In the genomic region with DNA sequence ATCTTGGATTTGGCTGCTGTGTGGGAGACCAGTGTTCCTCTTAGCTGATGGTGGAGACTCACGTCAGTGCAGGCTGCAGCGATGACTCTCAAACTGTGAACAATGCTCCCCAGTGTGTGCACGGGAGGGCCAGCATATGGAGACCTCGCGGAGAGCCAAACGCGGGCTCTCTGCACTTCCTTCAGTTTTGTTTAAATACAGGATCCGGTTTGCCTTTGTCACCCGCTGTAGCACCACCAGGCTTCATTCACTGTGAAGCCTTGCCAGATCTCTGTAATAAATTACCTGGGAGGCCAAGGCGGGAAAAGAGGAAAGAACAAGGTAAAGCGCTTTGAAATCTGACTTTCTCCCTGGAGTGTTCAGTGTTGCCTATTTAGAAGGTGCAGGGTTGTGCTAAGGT, we compare ENCODE assay signal across 1 cellular context.
TF ChIP-seq lines count a peak whose summit lies in the region.

No MANE protein-coding gene starts in this region.

TF ChIP-seq in HepG2, 621 proteins besides CTCF, POLR2A, EP300 and RAD21 (continues in another document):
- no peak for TF ChIP-seq LCORL (IDR thresholded peaks at IDR 0.05)
- TF ChIP-seq LCORL (CRISPR knock-in tag; IDR thresholded peaks at IDR 0.05) = no peak
- TF ChIP-seq PITX1 (CRISPR knock-in tag; IDR thresholded peaks at IDR 0.05) = no peak
- 0 out of 2 replicates have a peak, but pooled peaks have one; percentile 37 for TF ChIP-seq ZMAT3 (CRISPR knock-in tag; conservative IDR thresholded peaks at IDR 0.05)
- no peak for TF ChIP-seq NR3C1 (CRISPR knock-in tag; IDR thresholded peaks at IDR 0.05)
- no peak for TF ChIP-seq ZNF44 (CRISPR knock-in tag; IDR thresholded peaks at IDR 0.05)
- TF ChIP-seq CBX5 (CRISPR knock-in tag; IDR thresholded peaks at IDR 0.05; ENCODE audit: borderline replicate concordance) = no peak
- TF ChIP-seq CC2D1A (CRISPR knock-in tag; IDR thresholded peaks at IDR 0.05) = no peak
- TF ChIP-seq CEBPG (CRISPR knock-in tag; IDR thresholded peaks at IDR 0.05) = 0 out of 2 replicates have a peak, but pooled peaks have one; percentile 3
- TF ChIP-seq ZBTB38 (CRISPR knock-in tag; IDR thresholded peaks at IDR 0.05) = 0 out of 2 replicates have a peak, but pooled peaks have one; percentile 38
- TF ChIP-seq ZNF138 (CRISPR knock-in tag; IDR thresholded peaks at IDR 0.05; ENCODE audit: low read depth) = no peak
- no peak for TF ChIP-seq ZNF383 (CRISPR knock-in tag; IDR thresholded peaks at IDR 0.05; ENCODE audit: borderline replicate concordance)
- TF ChIP-seq ZMYM2 (CRISPR knock-in tag; IDR thresholded peaks at IDR 0.05) = no peak
- no peak for TF ChIP-seq SRY (CRISPR knock-in tag; IDR thresholded peaks at IDR 0.05)
- TF ChIP-seq, protein P1, sequence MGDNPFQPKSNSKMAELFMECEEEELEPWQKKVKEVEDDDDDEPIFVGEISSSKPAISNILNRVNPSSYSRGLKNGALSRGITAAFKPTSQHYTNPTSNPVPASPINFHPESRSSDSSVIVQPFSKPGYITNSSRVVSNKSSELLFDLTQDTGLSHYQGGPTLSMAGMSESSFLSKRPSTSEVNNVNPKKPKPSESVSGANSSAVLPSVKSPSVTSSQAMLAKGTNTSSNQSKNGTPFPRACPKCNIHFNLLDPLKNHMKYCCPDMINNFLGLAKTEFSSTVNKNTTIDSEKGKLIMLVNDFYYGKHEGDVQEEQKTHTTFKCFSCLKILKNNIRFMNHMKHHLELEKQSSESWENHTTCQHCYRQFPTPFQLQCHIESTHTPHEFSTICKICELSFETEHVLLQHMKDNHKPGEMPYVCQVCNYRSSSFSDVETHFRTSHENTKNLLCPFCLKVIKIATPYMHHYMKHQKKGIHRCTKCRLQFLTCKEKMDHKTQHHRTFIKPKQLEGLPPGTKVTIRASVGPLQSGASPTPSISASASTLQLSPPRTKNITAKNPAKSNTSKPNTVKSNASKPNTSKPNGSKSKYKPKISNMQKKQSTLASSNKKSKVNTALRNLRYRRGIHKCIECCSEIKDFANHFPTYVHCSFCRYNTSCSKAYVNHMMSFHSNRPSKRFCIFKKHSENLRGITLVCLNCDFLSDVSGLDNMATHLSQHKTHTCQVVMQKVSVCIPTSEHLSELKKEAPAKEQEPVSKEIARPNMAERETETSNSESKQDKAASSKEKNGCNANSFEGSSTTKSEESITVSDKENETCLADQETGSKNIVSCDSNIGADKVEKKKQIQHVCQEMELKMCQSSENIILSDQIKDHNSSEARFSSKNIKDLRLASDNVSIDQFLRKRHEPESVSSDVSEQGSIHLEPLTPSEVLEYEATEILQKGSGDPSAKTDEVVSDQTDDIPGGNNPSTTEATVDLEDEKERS (CRISPR knock-in tag; IDR thresholded peaks at IDR 0.05) = no peak
- TF ChIP-seq, protein P2, sequence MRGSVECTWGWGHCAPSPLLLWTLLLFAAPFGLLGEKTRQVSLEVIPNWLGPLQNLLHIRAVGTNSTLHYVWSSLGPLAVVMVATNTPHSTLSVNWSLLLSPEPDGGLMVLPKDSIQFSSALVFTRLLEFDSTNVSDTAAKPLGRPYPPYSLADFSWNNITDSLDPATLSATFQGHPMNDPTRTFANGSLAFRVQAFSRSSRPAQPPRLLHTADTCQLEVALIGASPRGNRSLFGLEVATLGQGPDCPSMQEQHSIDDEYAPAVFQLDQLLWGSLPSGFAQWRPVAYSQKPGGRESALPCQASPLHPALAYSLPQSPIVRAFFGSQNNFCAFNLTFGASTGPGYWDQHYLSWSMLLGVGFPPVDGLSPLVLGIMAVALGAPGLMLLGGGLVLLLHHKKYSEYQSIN (CRISPR knock-in tag; IDR thresholded peaks at IDR 0.05; ENCODE audit: borderline replicate concordance) = no peak
- TF ChIP-seq, protein P3, sequence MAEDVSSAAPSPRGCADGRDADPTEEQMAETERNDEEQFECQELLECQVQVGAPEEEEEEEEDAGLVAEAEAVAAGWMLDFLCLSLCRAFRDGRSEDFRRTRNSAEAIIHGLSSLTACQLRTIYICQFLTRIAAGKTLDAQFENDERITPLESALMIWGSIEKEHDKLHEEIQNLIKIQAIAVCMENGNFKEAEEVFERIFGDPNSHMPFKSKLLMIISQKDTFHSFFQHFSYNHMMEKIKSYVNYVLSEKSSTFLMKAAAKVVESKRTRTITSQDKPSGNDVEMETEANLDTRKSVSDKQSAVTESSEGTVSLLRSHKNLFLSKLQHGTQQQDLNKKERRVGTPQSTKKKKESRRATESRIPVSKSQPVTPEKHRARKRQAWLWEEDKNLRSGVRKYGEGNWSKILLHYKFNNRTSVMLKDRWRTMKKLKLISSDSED (CRISPR knock-in tag; IDR thresholded peaks at IDR 0.05) = no peak
- no peak for TF ChIP-seq SP140L (CRISPR knock-in tag; IDR thresholded peaks at IDR 0.05; ENCODE audit: borderline replicate concordance)
- 0 out of 2 replicates have a peak, but pooled peaks have one; percentile 8 for TF ChIP-seq HNF4A (CRISPR knock-in tag; IDR thresholded peaks at IDR 0.05)
- TF ChIP-seq ZNF790 (CRISPR knock-in tag; IDR thresholded peaks at IDR 0.05; ENCODE audit: borderline replicate concordance) = no peak
- no peak for TF ChIP-seq FOXP1 (IDR thresholded peaks at IDR 0.05)
- no peak for TF ChIP-seq FOXP1 (CRISPR knock-in tag; IDR thresholded peaks at IDR 0.05)
- no peak for TF ChIP-seq ZNF230 (CRISPR knock-in tag; IDR thresholded peaks at IDR 0.05)
- TF ChIP-seq, protein P4, sequence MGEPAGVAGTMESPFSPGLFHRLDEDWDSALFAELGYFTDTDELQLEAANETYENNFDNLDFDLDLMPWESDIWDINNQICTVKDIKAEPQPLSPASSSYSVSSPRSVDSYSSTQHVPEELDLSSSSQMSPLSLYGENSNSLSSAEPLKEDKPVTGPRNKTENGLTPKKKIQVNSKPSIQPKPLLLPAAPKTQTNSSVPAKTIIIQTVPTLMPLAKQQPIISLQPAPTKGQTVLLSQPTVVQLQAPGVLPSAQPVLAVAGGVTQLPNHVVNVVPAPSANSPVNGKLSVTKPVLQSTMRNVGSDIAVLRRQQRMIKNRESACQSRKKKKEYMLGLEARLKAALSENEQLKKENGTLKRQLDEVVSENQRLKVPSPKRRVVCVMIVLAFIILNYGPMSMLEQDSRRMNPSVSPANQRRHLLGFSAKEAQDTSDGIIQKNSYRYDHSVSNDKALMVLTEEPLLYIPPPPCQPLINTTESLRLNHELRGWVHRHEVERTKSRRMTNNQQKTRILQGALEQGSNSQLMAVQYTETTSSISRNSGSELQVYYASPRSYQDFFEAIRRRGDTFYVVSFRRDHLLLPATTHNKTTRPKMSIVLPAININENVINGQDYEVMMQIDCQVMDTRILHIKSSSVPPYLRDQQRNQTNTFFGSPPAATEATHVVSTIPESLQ (CRISPR knock-in tag; conservative IDR thresholded peaks at IDR 0.05) = no peak
- no peak for TF ChIP-seq ZNF773 (CRISPR knock-in tag; IDR thresholded peaks at IDR 0.05; ENCODE audit: borderline replicate concordance)
- TF ChIP-seq, protein P5, sequence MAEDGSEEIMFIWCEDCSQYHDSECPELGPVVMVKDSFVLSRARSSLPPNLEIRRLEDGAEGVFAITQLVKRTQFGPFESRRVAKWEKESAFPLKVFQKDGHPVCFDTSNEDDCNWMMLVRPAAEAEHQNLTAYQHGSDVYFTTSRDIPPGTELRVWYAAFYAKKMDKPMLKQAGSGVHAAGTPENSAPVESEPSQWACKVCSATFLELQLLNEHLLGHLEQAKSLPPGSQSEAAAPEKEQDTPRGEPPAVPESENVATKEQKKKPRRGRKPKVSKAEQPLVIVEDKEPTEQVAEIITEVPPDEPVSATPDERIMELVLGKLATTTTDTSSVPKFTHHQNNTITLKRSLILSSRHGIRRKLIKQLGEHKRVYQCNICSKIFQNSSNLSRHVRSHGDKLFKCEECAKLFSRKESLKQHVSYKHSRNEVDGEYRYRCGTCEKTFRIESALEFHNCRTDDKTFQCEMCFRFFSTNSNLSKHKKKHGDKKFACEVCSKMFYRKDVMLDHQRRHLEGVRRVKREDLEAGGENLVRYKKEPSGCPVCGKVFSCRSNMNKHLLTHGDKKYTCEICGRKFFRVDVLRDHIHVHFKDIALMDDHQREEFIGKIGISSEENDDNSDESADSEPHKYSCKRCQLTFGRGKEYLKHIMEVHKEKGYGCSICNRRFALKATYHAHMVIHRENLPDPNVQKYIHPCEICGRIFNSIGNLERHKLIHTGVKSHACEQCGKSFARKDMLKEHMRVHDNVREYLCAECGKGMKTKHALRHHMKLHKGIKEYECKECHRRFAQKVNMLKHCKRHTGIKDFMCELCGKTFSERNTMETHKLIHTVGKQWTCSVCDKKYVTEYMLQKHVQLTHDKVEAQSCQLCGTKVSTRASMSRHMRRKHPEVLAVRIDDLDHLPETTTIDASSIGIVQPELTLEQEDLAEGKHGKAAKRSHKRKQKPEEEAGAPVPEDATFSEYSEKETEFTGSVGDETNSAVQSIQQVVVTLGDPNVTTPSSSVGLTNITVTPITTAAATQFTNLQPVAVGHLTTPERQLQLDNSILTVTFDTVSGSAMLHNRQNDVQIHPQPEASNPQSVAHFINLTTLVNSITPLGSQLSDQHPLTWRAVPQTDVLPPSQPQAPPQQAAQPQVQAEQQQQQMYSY (CRISPR knock-in tag; IDR thresholded peaks at IDR 0.05) = no peak
- no peak for TF ChIP-seq ZZZ3 (CRISPR knock-in tag; IDR thresholded peaks at IDR 0.05; ENCODE audit: borderline replicate concordance)
- TF ChIP-seq ZKSCAN8 (CRISPR knock-in tag; IDR thresholded peaks at IDR 0.05; ENCODE audit: borderline replicate concordance) = no peak
- TF ChIP-seq KDM1A (CRISPR knock-in tag; IDR thresholded peaks at IDR 0.05) = no peak
- no peak for TF ChIP-seq MIER2 (CRISPR knock-in tag; IDR thresholded peaks at IDR 0.05)
- TF ChIP-seq, protein P6, sequence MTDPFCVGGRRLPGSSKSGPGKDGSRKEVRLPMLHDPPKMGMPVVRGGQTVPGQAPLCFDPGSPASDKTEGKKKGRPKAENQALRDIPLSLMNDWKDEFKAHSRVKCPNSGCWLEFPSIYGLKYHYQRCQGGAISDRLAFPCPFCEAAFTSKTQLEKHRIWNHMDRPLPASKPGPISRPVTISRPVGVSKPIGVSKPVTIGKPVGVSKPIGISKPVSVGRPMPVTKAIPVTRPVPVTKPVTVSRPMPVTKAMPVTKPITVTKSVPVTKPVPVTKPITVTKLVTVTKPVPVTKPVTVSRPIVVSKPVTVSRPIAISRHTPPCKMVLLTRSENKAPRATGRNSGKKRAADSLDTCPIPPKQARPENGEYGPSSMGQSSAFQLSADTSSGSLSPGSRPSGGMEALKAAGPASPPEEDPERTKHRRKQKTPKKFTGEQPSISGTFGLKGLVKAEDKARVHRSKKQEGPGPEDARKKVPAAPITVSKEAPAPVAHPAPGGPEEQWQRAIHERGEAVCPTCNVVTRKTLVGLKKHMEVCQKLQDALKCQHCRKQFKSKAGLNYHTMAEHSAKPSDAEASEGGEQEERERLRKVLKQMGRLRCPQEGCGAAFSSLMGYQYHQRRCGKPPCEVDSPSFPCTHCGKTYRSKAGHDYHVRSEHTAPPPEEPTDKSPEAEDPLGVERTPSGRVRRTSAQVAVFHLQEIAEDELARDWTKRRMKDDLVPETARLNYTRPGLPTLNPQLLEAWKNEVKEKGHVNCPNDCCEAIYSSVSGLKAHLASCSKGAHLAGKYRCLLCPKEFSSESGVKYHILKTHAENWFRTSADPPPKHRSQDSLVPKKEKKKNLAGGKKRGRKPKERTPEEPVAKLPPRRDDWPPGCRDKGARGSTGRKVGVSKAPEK (CRISPR knock-in tag; IDR thresholded peaks at IDR 0.05; ENCODE audit: borderline replicate concordance) = no peak
- no peak for TF ChIP-seq AGO2 (optimal IDR thresholded peaks at IDR 0.05; ENCODE audit: low read depth, low read length)
- TF ChIP-seq SUZ12 (IDR thresholded peaks at IDR 0.05; ENCODE audit: low read depth, low read length) = no peak
- no peak for TF ChIP-seq ZNF547 (CRISPR knock-in tag; IDR thresholded peaks at IDR 0.05)
- no peak for TF ChIP-seq SMAD1 (CRISPR knock-in tag; IDR thresholded peaks at IDR 0.05; ENCODE audit: borderline replicate concordance, low read depth)
- no peak for TF ChIP-seq ZNF510 (CRISPR knock-in tag; IDR thresholded peaks at IDR 0.05; ENCODE audit: low read depth)
- TF ChIP-seq, protein P7, sequence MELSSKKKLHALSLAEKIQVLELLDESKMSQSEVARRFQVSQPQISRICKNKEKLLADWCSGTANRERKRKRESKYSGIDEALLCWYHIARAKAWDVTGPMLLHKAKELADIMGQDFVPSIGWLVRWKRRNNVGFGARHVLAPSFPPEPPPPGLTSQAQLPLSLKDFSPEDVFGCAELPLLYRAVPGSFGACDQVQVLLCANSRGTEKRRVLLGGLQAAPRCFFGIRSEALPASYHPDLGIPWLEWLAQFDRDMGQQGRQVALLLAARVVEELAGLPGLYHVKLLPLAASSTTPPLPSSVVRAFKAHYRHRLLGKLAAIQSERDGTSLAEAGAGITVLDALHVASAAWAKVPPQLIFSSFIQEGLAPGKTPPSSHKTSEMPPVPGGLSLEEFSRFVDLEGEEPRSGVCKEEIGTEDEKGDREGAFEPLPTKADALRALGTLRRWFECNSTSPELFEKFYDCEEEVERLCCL (CRISPR knock-in tag; IDR thresholded peaks at IDR 0.05; ENCODE audit: borderline replicate concordance) = no peak
- peak; percentile 46; the same call in 1 of the 2 replicates for TF ChIP-seq KMT2B (CRISPR knock-in tag; IDR thresholded peaks at IDR 0.05)
- no peak for TF ChIP-seq ZNF761 (CRISPR knock-in tag; conservative IDR thresholded peaks at IDR 0.05)
- TF ChIP-seq KAT7 (CRISPR knock-in tag; IDR thresholded peaks at IDR 0.05; ENCODE audit: borderline replicate concordance) = no peak
- TF ChIP-seq ZFY (CRISPR knock-in tag; IDR thresholded peaks at IDR 0.05) = peak; percentile 37; the same call in 1 of the 2 replicates
- TF ChIP-seq, protein P8, sequence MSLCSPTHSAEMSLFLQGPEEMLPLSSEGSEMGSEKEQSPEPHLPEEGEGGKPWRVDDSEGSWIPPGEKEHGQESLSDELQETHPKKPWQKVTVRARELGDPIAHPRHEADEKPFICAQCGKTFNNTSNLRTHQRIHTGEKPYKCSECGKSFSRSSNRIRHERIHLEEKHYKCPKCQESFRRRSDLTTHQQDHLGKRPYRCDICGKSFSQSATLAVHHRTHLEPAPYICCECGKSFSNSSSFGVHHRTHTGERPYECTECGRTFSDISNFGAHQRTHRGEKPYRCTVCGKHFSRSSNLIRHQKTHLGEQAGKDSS (CRISPR knock-in tag; IDR thresholded peaks at IDR 0.05; ENCODE audit: borderline replicate concordance, low read depth) = peak; percentile 85; the same call in 1 of the 2 replicates
- no peak for TF ChIP-seq ZNF124 (CRISPR knock-in tag; IDR thresholded peaks at IDR 0.05)
- TF ChIP-seq SOX13 (IDR thresholded peaks at IDR 0.05) = peak; percentile 58; the same call in 1 of the 2 replicates
- TF ChIP-seq SOX13 (CRISPR knock-in tag; conservative IDR thresholded peaks at IDR 0.05 in 1 of 2, IDR thresholded peaks at IDR 0.05 in 1 of 2) = peak in 1 of 2 experiments; percentile 65; a peak in 1 of 4 replicates
- no peak for TF ChIP-seq ETV6 (CRISPR knock-in tag; conservative IDR thresholded peaks at IDR 0.05)
- TF ChIP-seq, protein P9, sequence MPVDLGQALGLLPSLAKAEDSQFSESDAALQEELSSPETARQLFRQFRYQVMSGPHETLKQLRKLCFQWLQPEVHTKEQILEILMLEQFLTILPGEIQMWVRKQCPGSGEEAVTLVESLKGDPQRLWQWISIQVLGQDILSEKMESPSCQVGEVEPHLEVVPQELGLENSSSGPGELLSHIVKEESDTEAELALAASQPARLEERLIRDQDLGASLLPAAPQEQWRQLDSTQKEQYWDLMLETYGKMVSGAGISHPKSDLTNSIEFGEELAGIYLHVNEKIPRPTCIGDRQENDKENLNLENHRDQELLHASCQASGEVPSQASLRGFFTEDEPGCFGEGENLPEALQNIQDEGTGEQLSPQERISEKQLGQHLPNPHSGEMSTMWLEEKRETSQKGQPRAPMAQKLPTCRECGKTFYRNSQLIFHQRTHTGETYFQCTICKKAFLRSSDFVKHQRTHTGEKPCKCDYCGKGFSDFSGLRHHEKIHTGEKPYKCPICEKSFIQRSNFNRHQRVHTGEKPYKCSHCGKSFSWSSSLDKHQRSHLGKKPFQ (CRISPR knock-in tag; IDR thresholded peaks at IDR 0.05; ENCODE audit: insufficient replicate concordance) = no peak
- TF ChIP-seq NFATC3 (CRISPR knock-in tag; IDR thresholded peaks at IDR 0.05) = no peak
- TF ChIP-seq NRL (CRISPR knock-in tag; IDR thresholded peaks at IDR 0.05; ENCODE audit: borderline replicate concordance) = peak; percentile 50; the same call in 1 of the 2 replicates
